Comparison of ENCODE assay signal across 1 cellular context in the genomic region with DNA sequence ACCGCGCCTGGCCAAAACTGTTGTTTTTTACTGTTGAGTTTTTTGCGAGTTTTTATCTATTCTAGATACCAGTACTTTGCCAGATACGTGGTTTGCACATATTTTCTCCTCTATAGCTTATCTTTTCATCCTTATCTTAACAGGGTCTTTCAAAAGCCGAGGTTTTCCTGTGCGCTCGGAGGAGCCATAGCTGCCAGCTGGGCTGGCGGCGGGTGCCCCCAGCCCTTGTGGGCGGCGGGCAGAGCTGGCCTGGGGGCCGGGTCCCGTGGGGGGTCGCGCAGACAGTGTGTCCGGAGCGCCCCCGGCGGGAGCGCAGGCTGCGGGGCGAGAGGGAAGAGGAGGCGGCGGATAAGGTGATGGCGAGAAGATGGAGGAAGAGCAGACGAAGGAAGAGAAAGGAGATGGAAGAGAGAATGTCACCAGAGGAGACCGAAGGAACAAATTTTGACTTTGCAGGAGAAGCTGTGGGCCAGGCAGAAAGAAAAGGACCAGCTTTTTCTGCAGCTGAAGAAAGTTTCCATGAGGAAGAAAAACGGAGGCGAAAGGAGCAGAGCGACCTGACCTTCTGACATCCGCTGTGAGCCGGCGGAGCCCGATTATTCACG.
TF ChIP-seq lines count a peak whose summit lies in the region.

No MANE protein-coding gene starts in this region.

TF ChIP-seq in SK-N-SH treated with all-trans-retinoic acid at 6 μM for 48 hours, 23 proteins besides CTCF, POLR2A, EP300 and RAD21 (continued from another document):
- TF ChIP-seq TSHZ2 (CRISPR knock-in tag; IDR thresholded peaks at IDR 0.05) (no peak), GLIS3 (CRISPR knock-in tag; IDR thresholded peaks at IDR 0.05) (no peak), ISL1 (CRISPR knock-in tag; IDR thresholded peaks at IDR 0.05) (no peak), ZFP30 (CRISPR knock-in tag; IDR thresholded peaks at IDR 0.05) (no peak), TCF4 (CRISPR knock-in tag; IDR thresholded peaks at IDR 0.05; ENCODE audit: borderline replicate concordance) (no peak), ZNF565 (CRISPR knock-in tag; conservative IDR thresholded peaks at IDR 0.05; ENCODE audit: low read depth) (no peak), TOX (CRISPR knock-in tag; IDR thresholded peaks at IDR 0.05; ENCODE audit: borderline replicate concordance) (no peak), ZC3H10 (CRISPR knock-in tag; IDR thresholded peaks at IDR 0.05) (no peak), ZFP3 (CRISPR knock-in tag; IDR thresholded peaks at IDR 0.05) (no peak), RARB (CRISPR knock-in tag; IDR thresholded peaks at IDR 0.05) (no peak)
- TF ChIP-seq, protein P1, sequence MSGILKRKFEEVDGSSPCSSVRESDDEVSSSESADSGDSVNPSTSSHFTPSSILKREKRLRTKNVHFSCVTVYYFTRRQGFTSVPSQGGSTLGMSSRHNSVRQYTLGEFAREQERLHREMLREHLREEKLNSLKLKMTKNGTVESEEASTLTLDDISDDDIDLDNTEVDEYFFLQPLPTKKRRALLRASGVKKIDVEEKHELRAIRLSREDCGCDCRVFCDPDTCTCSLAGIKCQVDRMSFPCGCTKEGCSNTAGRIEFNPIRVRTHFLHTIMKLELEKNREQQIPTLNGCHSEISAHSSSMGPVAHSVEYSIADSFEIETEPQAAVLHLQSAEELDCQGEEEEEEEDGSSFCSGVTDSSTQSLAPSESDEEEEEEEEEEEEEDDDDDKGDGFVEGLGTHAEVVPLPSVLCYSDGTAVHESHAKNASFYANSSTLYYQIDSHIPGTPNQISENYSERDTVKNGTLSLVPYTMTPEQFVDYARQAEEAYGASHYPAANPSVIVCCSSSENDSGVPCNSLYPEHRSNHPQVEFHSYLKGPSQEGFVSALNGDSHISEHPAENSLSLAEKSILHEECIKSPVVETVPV (CRISPR knock-in tag; IDR thresholded peaks at IDR 0.05): no peak
